In genomic region chr3:81967362-81967761, GRCh38 we compare ENCODE assay signal across 36 cellular contexts.
"Had no signal": no experiment of that assay in that cellular context is flagged by ENCODE, and none has a peak within 500 bp of the region (broad histone marks: within the 10 kb centered on the region; RNA-seq: fewer than 3 reads in every experiment).

No MANE protein-coding gene starts in this region.

- H3K4me3 ChIP-seq: ascending aorta, body of pancreas, breast epithelium, PC-9 had no signal

- H2AFZ ChIP-seq: PC-9 had no signal

- H3K27ac Mint-ChIP-seq: activated B cell treated with CpG ODN at 0.5 μM for 24 hours; activated CD4-positive, alpha-beta memory T cell treated with anti-CD3 and anti-CD28 coated beads for 36 hours; activated naive CD4-positive, alpha-beta T cell treated with anti-CD3 and anti-CD28 coated beads, Interleukin-2, amount 10 ng/mL, durations not matched to agents 7 days and 5 days; activated naive CD8-positive, alpha-beta T cell; T-cell had no signal

- H3K27me3 ChIP-seq: ascending aorta, body of pancreas, breast epithelium had no signal

- H3K4me1 ChIP-seq: ascending aorta, body of pancreas, breast epithelium had no signal

- H3K4me1 Mint-ChIP-seq: activated B cell treated with CpG ODN at 0.5 μM for 24 hours; activated naive CD4-positive, alpha-beta T cell treated with anti-CD3 and anti-CD28 coated beads, Interleukin-2, amount 10 ng/mL, durations not matched to agents 7 days and 5 days; T-cell had no signal

- H3K9me3 Mint-ChIP-seq: activated B cell treated with CpG ODN at 0.5 μM for 24 hours; activated CD4-positive, alpha-beta memory T cell treated with anti-CD3 and anti-CD28 coated beads for 36 hours; activated naive CD4-positive, alpha-beta T cell treated with anti-CD3 and anti-CD28 coated beads, Interleukin-2, amount 10 ng/mL, durations not matched to agents 7 days and 5 days had no signal

- ATAC-seq: body of pancreas, Right ventricle myocardium inferior, SK-N-SH treated with all-trans-retinoic acid at 6 μM for 48 hours, T-cell had no signal

- H3K9me3 ChIP-seq: ascending aorta, body of pancreas had no signal

- H3K4me3 Mint-ChIP-seq: activated B cell treated with CpG ODN at 0.5 μM for 24 hours; activated CD4-positive, alpha-beta memory T cell treated with anti-CD3 and anti-CD28 coated beads for 36 hours; activated naive CD4-positive, alpha-beta T cell treated with anti-CD3 and anti-CD28 coated beads, Interleukin-2, amount 10 ng/mL, durations not matched to agents 7 days and 5 days; activated naive CD8-positive, alpha-beta T cell; T-cell had no signal

- H3K36me3 ChIP-seq: ascending aorta, breast epithelium had no signal

- DNase-seq: activated B cell treated with CpG ODN at 0.5 μM for 24 hours; activated CD4-positive, alpha-beta memory T cell treated with anti-CD3 and anti-CD28 coated beads for 36 hours; activated CD4-positive, alpha-beta T cell treated with anti-CD3 and anti-CD28 coated beads for 4 hours; activated CD4-positive, alpha-beta T cell treated with anti-CD3 and anti-CD28 coated beads, Interleukin-2, amount 50 U/mL, for 1 hour; activated CD4-positive, CD25-positive, alpha-beta regulatory T cell treated with anti-CD3 and anti-CD28 coated beads, Interleukin-2, amount 50 U/mL, for 72 hours; activated CD8-positive, alpha-beta memory T cell treated with anti-CD3 and anti-CD28 coated beads, Interleukin-2, amount 50 U/mL, for 4 hours; activated effector memory CD4-positive, alpha-beta T cell treated with Interleukin-2 at 50 U/mL for 16 hours; activated naive CD4-positive, alpha-beta T cell treated with anti-CD3 and anti-CD28 coated beads, Interleukin-2, amount 10 ng/mL, durations not matched to agents 7 days and 5 days; activated T-cell treated with anti-CD3 and anti-CD28 coated beads, Interleukin-2, amount 50 U/mL, for 48 hours; amygdala; body of pancreas; MM.1S; MV-4-11; NCI-H1092; NCI-H146; NCI-H187; NCI-H2029 treated with DMSO at 0.1 percent for 48 hours; NCI-H2107; NCI-H2171; NCI-H510A; NCI-H526; NCI-H748 treated with DMSO at 0.1 percent for 48 hours; NK-92 treated with Interleukin-12 subunit alpha and Interleukin-12 subunit beta, amount 100 ng/mL, for 24 hours; PC-9; SIG-M5; T-cell; T-helper 2 cell; T-helper 9 cell had no signal

- H3K4me2 ChIP-seq: PC-9 had no signal

- H3K36me3 Mint-ChIP-seq: activated CD4-positive, alpha-beta memory T cell treated with anti-CD3 and anti-CD28 coated beads for 36 hours; activated naive CD4-positive, alpha-beta T cell treated with anti-CD3 and anti-CD28 coated beads, Interleukin-2, amount 10 ng/mL, durations not matched to agents 7 days and 5 days; activated naive CD8-positive, alpha-beta T cell; T-cell had no signal

- FAIRE-seq: RCC 7860 had no signal

- H3K27me3 Mint-ChIP-seq: activated B cell treated with CpG ODN at 0.5 μM for 24 hours; activated CD4-positive, alpha-beta memory T cell treated with anti-CD3 and anti-CD28 coated beads for 36 hours; activated naive CD4-positive, alpha-beta T cell treated with anti-CD3 and anti-CD28 coated beads, Interleukin-2, amount 10 ng/mL, durations not matched to agents 7 days and 5 days; T-cell had no signal

- H3K27ac ChIP-seq: ascending aorta, body of pancreas, breast epithelium, PC-9, RWPE1, VCaP had no signal
